ENCODE assay signal across 9 cellular contexts in genomic region chr15:70023769-70024491, GRCh38.
DNase-seq lines count a peak whose midpoint lies in the region; TF ChIP-seq lines count a peak whose summit lies in the region.
"Had no signal": no experiment of that assay in that cellular context is flagged by ENCODE, and none has a peak within 500 bp of the region (broad histone marks: within the 10 kb centered on the region; RNA-seq: fewer than 3 reads in every experiment).

No MANE protein-coding gene starts in this region.

- no peaks in the 10 kb centered on the region for H3K27me3 ChIP-seq in esophagus muscularis mucosa
- peaks cover 13% of the 10 kb centered on the region for H3K27me3 ChIP-seq in BE2C
- no peaks in the 10 kb centered on the region for H3K27me3 ChIP-seq in MG63

- no peaks in the 10 kb centered on the region for H3K9me3 ChIP-seq in esophagus muscularis mucosa
- no peaks in the 10 kb centered on the region for H3K9me3 ChIP-seq in BE2C
- H3K9me3 ChIP-seq in MG63 = no peaks in the 10 kb centered on the region

- DNase-seq in EH (ENCODE audit: low read depth) (peak; percentile 84), NCI-H69 (lab: John Stamatoyannopoulos, UW) (peak; percentile 62), esophagus muscularis mucosa (ENCODE audit: extremely low spot score) (no peak), putamen (ENCODE audit: low spot score) (peak; percentile 14), NCI-H146 treated with DMSO at 0.1 percent for 48 hours (lab: John Stamatoyannopoulos, UW; ENCODE audit: unreplicated experiment) (no peak), BE2C (no peak), MG63 (no peak)
- no peak for DNase-seq in central memory CD4-positive, alpha-beta T cell
- DNase-seq: naive B cell had no signal

- no peak for TF ChIP-seq POLR2A in esophagus muscularis mucosa (IDR thresholded peaks at IDR 0.05; ENCODE audit: low read depth)

- TF ChIP-seq CTCF in esophagus muscularis mucosa (IDR thresholded peaks at IDR 0.05) = no peak
- TF ChIP-seq CTCF in BE2C (IDR thresholded peaks at IDR 0.05; ENCODE audit: low read depth, low read length) = no peak

- H3K4me3 ChIP-seq in esophagus muscularis mucosa (peak overlapping the region in 2 of 4 donors; percentile 5 to 20), BE2C (ENCODE audit: low read depth, low read length) (no peak overlapping the region), MG63 (no peak overlapping the region)

- no peaks in the 10 kb centered on the region for H3K36me3 ChIP-seq in esophagus muscularis mucosa
- H3K36me3 ChIP-seq in BE2C = no peaks in the 10 kb centered on the region
- no peaks in the 10 kb centered on the region for H3K36me3 ChIP-seq in MG63

- H3K4me1 ChIP-seq in esophagus muscularis mucosa (peaks cover 16 to 36% (median 29%) of the 10 kb centered on the region in 4 donors), BE2C (no peaks in the 10 kb centered on the region)

- TF ChIP-seq EP300 in esophagus muscularis mucosa (IDR thresholded peaks at IDR 0.05) = no peak

- intact Hi-C loops in esophagus muscularis mucosa (cut with DNase I) = loop anchor here (10.0 kb wide), 1 partner anchor 71 kb away; the partner anchor contains the start of gene TLE3

- 30% methylated on average over 16 of the region's 16 CpGs for WGBS in esophagus muscularis mucosa

- H3K27ac ChIP-seq in esophagus muscularis mucosa (replicated peaks in 1 of 4) = peak overlapping the region; percentile 56 to 80 (median 68)

Comparison
In these comparisons a context has a peak if more than half of its experiments do, and no peak if none do; other contexts are left out.
1. DNase-seq: peak in EH (single experiment), NCI-H69 (single experiment) and putamen (single experiment); none in esophagus muscularis mucosa (single experiment), NCI-H146 treated with DMSO at 0.1 percent for 48 hours (single experiment), BE2C (single experiment), central memory CD4-positive, alpha-beta T cell (single experiment) and MG63 (single experiment).